In the genomic region with DNA sequence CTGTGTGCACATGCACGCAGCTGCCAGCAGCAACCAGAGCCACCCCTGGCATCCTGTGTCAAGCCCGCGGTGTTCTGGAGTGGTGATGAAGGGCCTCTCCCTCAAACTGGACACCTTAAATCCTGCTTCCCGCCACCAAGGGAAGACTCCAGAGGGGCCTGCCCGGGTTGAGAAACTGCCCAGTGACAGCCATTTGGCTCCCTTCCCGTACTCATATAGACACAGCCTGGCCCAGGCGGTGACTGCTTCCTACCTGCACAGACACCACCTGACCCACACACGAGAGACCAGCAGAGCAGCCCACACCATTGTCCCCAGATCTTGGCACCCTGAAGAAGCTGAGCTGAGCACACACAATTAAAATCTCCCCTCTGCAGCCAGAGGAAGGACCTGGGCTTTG, we compare ENCODE assay signal across 21 cellular contexts.
DNase-seq lines count a peak whose midpoint lies in the region; FAIRE-seq and TF ChIP-seq lines count a peak whose summit lies in the region.
"Had no signal": no experiment of that assay in that cellular context is flagged by ENCODE, and none has a peak within 500 bp of the region (broad histone marks: within the 10 kb centered on the region; RNA-seq: fewer than 3 reads in every experiment).

No MANE protein-coding gene starts in this region.

- H3K27me3 Mint-ChIP-seq in progenitor cell of endocrine pancreas, result peaks cover 20% of the 10 kb centered on the region

- no peak overlapping the region for H3K4me3 ChIP-seq in bronchial epithelial cell (ENCODE audit: low read depth, low read length)
- H3K4me3 ChIP-seq in colonic mucosa, result no peak overlapping the region
- H3K4me3 ChIP-seq: BLaER1, GM23248, heart right ventricle had no signal

- H3K4me1 ChIP-seq in colonic mucosa, result no peaks in the 10 kb centered on the region
- H3K4me1 ChIP-seq: heart right ventricle had no signal

- no peaks in the 10 kb centered on the region for H3K36me3 Mint-ChIP-seq in progenitor cell of endocrine pancreas (ENCODE audit: insufficient read depth)

- no peak for FAIRE-seq in bronchial epithelial cell (lab: Jason Lieb, UNC)
- FAIRE-seq: A204.1, HepG2 had no signal

- intact Hi-C loops in colonic mucosa (cut with DNase I), result no loop called here

- no peak overlapping the region for H3K27ac ChIP-seq in colonic mucosa
- H3K27ac ChIP-seq: BLaER1, GM23248, heart right ventricle had no signal

- peak overlapping the region; percentile 3 for H3K27ac Mint-ChIP-seq in progenitor cell of endocrine pancreas

- H3K9me3 ChIP-seq in colonic mucosa, result no peaks in the 10 kb centered on the region
- H3K9me3 ChIP-seq: BLaER1 had no signal

- H3K9ac ChIP-seq in colonic mucosa (ENCODE audit: low read depth in 2 of 2, low read length in 2 of 2), result no peak overlapping the region
- H3K9ac ChIP-seq: BLaER1, GM23248 had no signal

- no peak overlapping the region for H3K4me3 Mint-ChIP-seq in progenitor cell of endocrine pancreas (ENCODE audit: low read depth)
- H3K4me3 Mint-ChIP-seq: endodermal cell, nephron had no signal

- peaks cover 15% of the 10 kb centered on the region for H3K4me1 Mint-ChIP-seq in progenitor cell of endocrine pancreas (ENCODE audit: low read depth)

- no peaks in the 10 kb centered on the region for H3K36me3 ChIP-seq in bronchial epithelial cell (ENCODE audit: control insufficient read depth, insufficient read depth, low read length)
- H3K36me3 ChIP-seq in colonic mucosa, result no peaks in the 10 kb centered on the region
- H3K36me3 ChIP-seq: BLaER1, heart right ventricle had no signal

- TF ChIP-seq CTCF in bronchial epithelial cell (IDR thresholded peaks at IDR 0.05; ENCODE audit: insufficient read depth, low read length, severe bottlenecking), result no peak
- no peak for TF ChIP-seq CTCF in progenitor cell of endocrine pancreas (IDR thresholded peaks at IDR 0.05; ENCODE audit: unreplicated experiment)
- no peak for TF ChIP-seq CTCF in colonic mucosa (IDR thresholded peaks at IDR 0.05)

- H3K27me3 ChIP-seq in bronchial epithelial cell (ENCODE audit: control insufficient read depth, insufficient read depth, low read length), result peaks cover 17% of the 10 kb centered on the region
- no peaks in the 10 kb centered on the region for H3K27me3 ChIP-seq in colonic mucosa

- DNase-seq in NCI-H1417 (lab: John Stamatoyannopoulos, UW) (peak in 2 of 3 experiments; percentile 50 to 78), NCI-H1417 treated with DMSO at 0.1 percent for 48 hours (lab: John Stamatoyannopoulos, UW) (no peak), NCI-H2081 (lab: John Stamatoyannopoulos, UW) (peak; percentile 81 to 87), bronchial epithelial cell (ENCODE audit: low read depth) (peak; percentile 11), progenitor cell of endocrine pancreas (ENCODE audit: low spot score, unreplicated experiment) (no peak), kidney tubule cell (ENCODE audit: low spot score) (no peak), colonic mucosa (no peak), NCI-H128 (lab: John Stamatoyannopoulos, UW; ENCODE audit: unreplicated experiment) (no peak)
- DNase-seq: activated CD4-positive, alpha-beta T cell treated with anti-CD3 and anti-CD28 coated beads, Interleukin-2, amount 50 U/mL, for 1 hour; activated naive CD4-positive, alpha-beta T cell treated with Interleukin-2 at 50 U/mL for 16 hours; endodermal cell; GM23248; heart right ventricle; islet precursor cell; mammary epithelial cell; NCI-H2171 treated with DMSO at 0.1 percent for 48 hours; RPMI8226 had no signal

- no peaks in the 10 kb centered on the region for H3K9me3 Mint-ChIP-seq in progenitor cell of endocrine pancreas (ENCODE audit: low read depth)
- H3K9me3 Mint-ChIP-seq: endodermal cell, nephron had no signal

Comparison
In these comparisons a context has a peak if more than half of its experiments do, and no peak if none do; other contexts are left out.
1. DNase-seq: peak in NCI-H1417 (2 of 3), NCI-H2081 (2 of 2) and bronchial epithelial cell (single experiment); none in NCI-H1417 treated with DMSO at 0.1 percent for 48 hours (single experiment), progenitor cell of endocrine pancreas (single experiment), kidney tubule cell (single experiment), colonic mucosa (single experiment) and NCI-H128 (single experiment).